In genomic region chr5:174167080-174167910, GRCh38 we compare ENCODE assay signal across 19 cellular contexts.
A peak's percentile ranks its signal among the peaks of the same experiment; 100 is the strongest.
DNase-seq lines count a peak whose midpoint lies in the region; ATAC-seq, FAIRE-seq and TF ChIP-seq lines count a peak whose summit lies in the region.
"Had no signal": no experiment of that assay in that cellular context is flagged by ENCODE, and none has a peak within 500 bp of the region (broad histone marks: within the 10 kb centered on the region; RNA-seq: fewer than 3 reads in every experiment).

No MANE protein-coding gene starts in this region.

- H3K36me3 ChIP-seq in HepG2 (replicated peaks in 1 of 2; ENCODE audit: control insufficient read depth in 1 of 2, insufficient read depth in 2 of 2, low read length in 2 of 2): no peaks in the 10 kb centered on the region
- H3K36me3 ChIP-seq in right lobe of liver: no peaks in the 10 kb centered on the region
- no peaks in the 10 kb centered on the region for H3K36me3 ChIP-seq in NT2/D1 (ENCODE audit: insufficient read depth, insufficient read length, low read length)
- no peaks in the 10 kb centered on the region for H3K36me3 ChIP-seq in neural progenitor cell
- H3K36me3 ChIP-seq: BE2C had no signal

- H3K4me3 ChIP-seq in HepG2 (replicated peaks in 1 of 3; ENCODE audit: insufficient read depth in 1 of 3, low read depth in 2 of 3, low read length in 3 of 3): no peak overlapping the region
- H3K4me3 ChIP-seq in right lobe of liver: no peak overlapping the region
- H3K4me3 ChIP-seq in NT2/D1 (ENCODE audit: insufficient read length, low read depth): no peak overlapping the region
- H3K4me3 ChIP-seq in neural progenitor cell: no peak overlapping the region
- H3K4me3 ChIP-seq: A549 had no signal

- TF ChIP-seq EP300 in HepG2 (IDR thresholded peaks at IDR 0.05; ENCODE audit: low read depth in 2 of 2, low read length in 2 of 2): no peak
- TF ChIP-seq EP300 in HepG2 (CRISPR knock-in tag; IDR thresholded peaks at IDR 0.05; ENCODE audit: borderline replicate concordance): no peak

- in situ Hi-C loops in HepG2 (cut with HindIII; ENCODE audit: extremely low pct_ligation_motif_present, low pct_unique_long_range_greater_than_20kb): no loop called here

- peaks cover 9% of the 10 kb centered on the region for H3K27me3 Mint-ChIP-seq in neural progenitor cell (ENCODE audit: insufficient read depth, low read depth)

- no TSS peak for BruUV-seq in HepG2 (replicated peaks; lab: Mats Ljungman, UMichigan)

- ATAC-seq in HepG2: no peak
- no peak for ATAC-seq in right lobe of liver
- ATAC-seq in HG02678 (IDR thresholded peaks at IDR 0.05; ENCODE audit: unreplicated experiment): no peak
- ATAC-seq in left colon: no peak
- ATAC-seq: A549, Panc1 had no signal

- no peak for TF ChIP-seq RAD21 in HepG2 (CRISPR knock-in tag; IDR thresholded peaks at IDR 0.05)

- no peaks in the 10 kb centered on the region for H3K27me3 ChIP-seq in HepG2 (ENCODE audit: control insufficient read depth in 1 of 2, insufficient read depth in 2 of 2, low read length in 2 of 2)
- no peaks in the 10 kb centered on the region for H3K27me3 ChIP-seq in right lobe of liver
- no peaks in the 10 kb centered on the region for H3K27me3 ChIP-seq in NT2/D1 (ENCODE audit: insufficient read depth, insufficient read length)
- no peaks in the 10 kb centered on the region for H3K27me3 ChIP-seq in neural progenitor cell
- H3K27me3 ChIP-seq: BE2C had no signal

- intact Hi-C loops in HepG2 (cut with micrococcal nuclease; ENCODE audit: unreplicated experiment): no loop called here
- intact Hi-C loops in right lobe of liver (cut with DNase I): no loop called here
- intact Hi-C loops in left colon (cut with DNase I, micrococcal nuclease): no loop called here

- FAIRE-seq in HepG2 (lab: Jason Lieb, UNC): no peak
- FAIRE-seq: A549, GM19239, H54 had no signal

- H3K4me2 ChIP-seq in HepG2 (ENCODE audit: low read depth, low read length) (no peak overlapping the region), neural progenitor cell (peak overlapping the region; percentile 38)
- H3K4me2 ChIP-seq: A549 had no signal

- H3K4me1 Mint-ChIP-seq in neural progenitor cell: peaks cover 31% of the 10 kb centered on the region

- TF ChIP-seq CTCF in HepG2 (CRISPR knock-in tag; IDR thresholded peaks at IDR 0.05): no peak
- TF ChIP-seq CTCF in right lobe of liver (IDR thresholded peaks at IDR 0.05): no peak
- no peak for TF ChIP-seq CTCF in neural progenitor cell (IDR thresholded peaks at IDR 0.05)
- no peak for TF ChIP-seq CTCF in GM20000 (IDR thresholded peaks at IDR 0.05; ENCODE audit: extremely low read depth, missing control alignments)

- no peak overlapping the region for H2AFZ ChIP-seq in HepG2 (ENCODE audit: low read length)
- peak overlapping the region; percentile 43 for H2AFZ ChIP-seq in neural progenitor cell (replicated peaks)

- H4K20me1 ChIP-seq in HepG2 (ENCODE audit: insufficient read depth, low read length): no peaks in the 10 kb centered on the region
- no peaks in the 10 kb centered on the region for H4K20me1 ChIP-seq in neural progenitor cell (ENCODE audit: low read depth)

- CTCF ChIA-PET in HepG2 (lab: Yijun Ruan, JAX; ENCODE audit: low intra/inter-chr PET ratio, low total read pairs): no interaction called here

- no peak for DNase-seq in HepG2 (ENCODE audit: low spot score)
- no peak for DNase-seq in right lobe of liver
- DNase-seq in NT2/D1 (ENCODE audit: low read depth, low spot score): no peak
- DNase-seq in neural progenitor cell (ENCODE audit: low spot score): no peak
- DNase-seq in GM20000 (ENCODE audit: low spot score): no peak
- DNase-seq in left colon: no peak
- DNase-seq: KG1; NCI-H1105; NCI-H2029; NCI-H524; NCI-H774; NK-92 treated with Interleukin-12 subunit alpha and Interleukin-12 subunit beta, amount 100 ng/mL, for 24 hours; SIG-M5 had no signal

- H3K4me3 Mint-ChIP-seq in neural progenitor cell: no peak overlapping the region

- H3K9ac ChIP-seq in HepG2 (ENCODE audit: insufficient read depth, low read depth, low read length) (no peak overlapping the region), NT2/D1 (ENCODE audit: insufficient read length, low read depth) (peak overlapping the region; percentile 42), neural progenitor cell (no peak overlapping the region)

- H3K79me2 ChIP-seq in HepG2 (ENCODE audit: insufficient read depth, low read length) (no peaks in the 10 kb centered on the region), neural progenitor cell (ENCODE audit: low read depth) (no peaks in the 10 kb centered on the region)

- WGBS in HepG2 (ENCODE audit: low lambda C conversion rate): 40% methylated on average over 16 of the region's 16 CpGs
- 67% methylated on average over 9 of the region's 16 CpGs for WGBS in right lobe of liver (ENCODE audit: insufficient coverage, low coverage, low lambda C conversion rate, missing lambda C conversion rate)

- H3K4me1 ChIP-seq in HepG2 (ENCODE audit: insufficient read depth, low read length): no peaks in the 10 kb centered on the region
- H3K4me1 ChIP-seq in right lobe of liver: no peaks in the 10 kb centered on the region
- H3K4me1 ChIP-seq in NT2/D1 (ENCODE audit: insufficient read depth, insufficient read length): peaks cover 7% of the 10 kb centered on the region
- H3K4me1 ChIP-seq in neural progenitor cell: peaks cover 27% of the 10 kb centered on the region
- H3K4me1 ChIP-seq: A549 had no signal

- POLR2A ChIA-PET in HepG2 (lab: Yijun Ruan, JAX): no interaction called here

- no peak overlapping the region for H3K27ac ChIP-seq in HepG2 (ENCODE audit: extremely low read length, insufficient read depth, low read length)
- no peak overlapping the region for H3K27ac ChIP-seq in right lobe of liver
- H3K27ac ChIP-seq in neural progenitor cell: peak overlapping the region; percentile 71
- H3K27ac ChIP-seq: A549 had no signal

- peak overlapping the region; percentile 43 for H3K27ac Mint-ChIP-seq in neural progenitor cell

- H3F3A ChIP-seq in neural progenitor cell (ENCODE audit: low read depth): peaks cover 25% of the 10 kb centered on the region

- TF ChIP-seq POLR2A in HepG2 (IDR thresholded peaks at IDR 0.05; ENCODE audit: insufficient read depth in 1 of 2, low read depth in 2 of 2, low read length in 2 of 2) (no peak), right lobe of liver (IDR thresholded peaks at IDR 0.05) (no peak)

- H3K9me3 Mint-ChIP-seq in neural progenitor cell: peaks cover 7% of the 10 kb centered on the region

- no peaks in the 10 kb centered on the region for H3K36me3 Mint-ChIP-seq in neural progenitor cell

- H3K9me3 ChIP-seq in HepG2 (ENCODE audit: low read length) (peaks cover 10% of the 10 kb centered on the region), right lobe of liver (peaks cover 0 to 3% (median 0%) of the 10 kb centered on the region in 4 donors), NT2/D1 (ENCODE audit: insufficient read depth, low read length) (0 out of 2 replicates have a peak, but pooled peaks cover 5% of the 10 kb centered on the region), neural progenitor cell (ENCODE audit: low read depth) (no peaks in the 10 kb centered on the region)
- H3K9me3 ChIP-seq: BE2C had no signal

TF ChIP-seq in HepG2, 621 proteins besides CTCF, POLR2A, EP300 and RAD21:
- TF ChIP-seq HINFP (CRISPR knock-in tag; IDR thresholded peaks at IDR 0.05; ENCODE audit: low read depth): no peak
- TF ChIP-seq RAD51 (IDR thresholded peaks at IDR 0.05; ENCODE audit: borderline replicate concordance): peak; percentile 55; the same call in 1 of the 2 replicates
